8 cellular contexts compared by ENCODE assay signal in the genomic region with DNA sequence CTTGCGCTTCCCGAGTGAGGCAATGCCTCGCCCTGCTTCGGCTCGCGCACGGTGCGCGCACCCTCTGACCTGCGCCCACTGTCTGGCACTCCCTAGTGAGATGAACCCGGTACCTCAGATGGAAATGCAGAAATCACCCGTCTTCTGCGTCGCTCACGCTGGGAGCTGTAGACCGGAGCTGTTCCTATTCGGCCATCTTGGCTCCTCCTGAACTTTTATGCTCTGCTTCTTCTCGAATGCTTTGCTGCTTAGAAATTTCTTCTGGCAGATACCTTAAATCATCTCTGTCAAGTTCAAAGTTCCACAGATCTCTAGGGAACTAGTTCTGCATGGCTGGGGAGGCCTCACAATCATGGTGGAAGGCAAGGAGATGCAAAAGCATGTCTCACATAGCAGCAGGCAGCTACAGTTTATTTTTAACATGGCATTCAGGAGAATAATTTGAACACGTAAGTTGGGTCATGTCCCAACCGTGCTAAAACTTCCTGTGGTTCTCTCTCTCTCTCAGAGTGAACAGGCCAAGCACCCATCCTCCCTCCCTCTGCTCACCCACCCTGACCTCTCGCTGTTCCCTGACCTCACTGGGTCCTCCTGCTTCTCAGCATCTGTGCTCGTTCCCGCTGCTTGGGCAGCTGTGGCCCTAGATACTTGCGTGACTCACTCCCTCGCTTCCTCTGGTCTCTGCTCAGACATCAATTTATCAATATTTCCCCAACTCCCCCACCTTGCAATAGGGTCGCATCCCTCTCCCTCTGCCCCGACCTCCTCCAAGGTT. TPM values are rescaled to one million over a fixed set of nuclear protein-coding genes. Genes with fewer than 3 reads are reported as not detected.
DNase-seq lines count a peak whose midpoint lies in the region; ATAC-seq and TF ChIP-seq lines count a peak whose summit lies in the region.
"Not testable (repeated sequence)": the region's sequence is repeated elsewhere in the genome, so short reads cannot be mapped to it uniquely, and the experiment has no call there.

No MANE protein-coding gene starts in this region.

- not testable (repeated sequence) for H2BK15ac ChIP-seq in H9 (ENCODE audit: low read depth, low read length)

- H3K36me3 Mint-ChIP-seq in CD14-positive monocyte; activated naive CD4-positive, alpha-beta T cell treated with anti-CD3 and anti-CD28 coated beads for 36 hours (ENCODE audit: low read depth); naive thymus-derived CD4-positive, alpha-beta T cell: not testable (repeated sequence)
- H3K36me3 Mint-ChIP-seq in H9 (ENCODE audit: insufficient read depth in 1 of 3, low read depth in 3 of 3) = peaks cover 0 to 26% (median 0%) of the 10 kb centered on the region in 3 experiments; a peak in 4 of 7 replicates

- H4K8ac ChIP-seq in H9 (replicated peaks; ENCODE audit: insufficient read length, low read depth, low read length) = peak overlapping the region; percentile 89

- not testable (repeated sequence) for DNase-seq in CD14-positive monocyte (ENCODE audit: low spot score); H9; RWPE1 (ENCODE audit: low spot score); activated naive CD4-positive, alpha-beta T cell treated with anti-CD3 and anti-CD28 coated beads for 36 hours; epithelial cell of prostate (ENCODE audit: low read depth, low spot score); naive thymus-derived CD4-positive, alpha-beta T cell
- DNase-seq in spleen = peak; percentile 57

- H3K79me2 ChIP-seq in H9 (ENCODE audit: insufficient read depth, low read length) = not testable (repeated sequence)

- H2BK5ac ChIP-seq in H9 (ENCODE audit: insufficient read length, low read length) = not testable (repeated sequence)

- intact Hi-C loops in CD14-positive monocyte (cut with micrococcal nuclease); activated naive CD4-positive, alpha-beta T cell treated with anti-CD3 and anti-CD28 coated beads for 36 hours (cut with micrococcal nuclease); naive thymus-derived CD4-positive, alpha-beta T cell (cut with micrococcal nuclease); spleen (cut with DNase I; ENCODE audit: low total_unique reads): not testable (repeated sequence)

- TF ChIP-seq POLR2A in spleen (IDR thresholded peaks at IDR 0.05) = not testable (repeated sequence)

- H3K56ac ChIP-seq in H9 (ENCODE audit: insufficient read length, low read depth, low read length) = not testable (repeated sequence)

- H3K4me2 ChIP-seq in H9 (ENCODE audit: insufficient read depth, insufficient read length, low read length) = peak overlapping the region; percentile 32

- not testable (repeated sequence) for H2BK20ac ChIP-seq in H9 (ENCODE audit: low read depth, low read length, poor library complexity, severe bottlenecking)

- H3K36me3 ChIP-seq in naive thymus-derived CD4-positive, alpha-beta T cell (ENCODE audit: control insufficient read depth in 2 of 3, insufficient read depth in 3 of 3, low read length in 3 of 3); spleen: not testable (repeated sequence)

- H3K23ac ChIP-seq in H9 (ENCODE audit: insufficient read length, low read depth, low read length) = not testable (repeated sequence)

- WGBS in H9 (ENCODE audit: extremely low coverage, insufficient read length, low lambda C conversion rate) = no CpG with 5 or more reads among the region's 27 CpGs
- WGBS in spleen, 5 donors = 56 to 84% (median 75%) methylated on average over 18 to 27 of the region's 27 CpGs

- not testable (repeated sequence) for H3K79me1 ChIP-seq in H9 (ENCODE audit: insufficient read depth, low read depth, low read length, poor library complexity, severe bottlenecking)

- H3K27me3 ChIP-seq in H9 (ENCODE audit: insufficient read depth, low read length); naive thymus-derived CD4-positive, alpha-beta T cell (ENCODE audit: control insufficient read depth in 2 of 2, insufficient read depth in 2 of 2, low read length in 2 of 2); spleen (replicated peaks in 1 of 7): not testable (repeated sequence)

- H3K27me3 Mint-ChIP-seq in CD14-positive monocyte (ENCODE audit: low read depth in 3 of 3) (peaks cover 2 to 15% (median 9%) of the 10 kb centered on the region in 3 donors), H9 (ENCODE audit: low read depth) (peaks cover 21% of the 10 kb centered on the region)
- peaks cover 13% of the 10 kb centered on the region for H3K27me3 Mint-ChIP-seq in activated naive CD4-positive, alpha-beta T cell treated with anti-CD3 and anti-CD28 coated beads for 36 hours (ENCODE audit: low read depth)
- peaks cover 9 to 22% (median 20%) of the 10 kb centered on the region in 5 donors for H3K27me3 Mint-ChIP-seq in naive thymus-derived CD4-positive, alpha-beta T cell

- peak overlapping the region; percentile 73 for H4K91ac ChIP-seq in H9 (ENCODE audit: insufficient read length, low read depth, low read length)

- CTCF ChIA-PET in RWPE1 (lab: Yijun Ruan, JAX) = interaction anchor here (0.6 kb wide), 1 partner anchor 146 kb away, joined by 4 read pairs; no protein-coding TSS in a partner anchor
- CTCF ChIA-PET in activated naive CD4-positive, alpha-beta T cell treated with anti-CD3 and anti-CD28 coated beads for 36 hours (lab: Charles Lee); naive thymus-derived CD4-positive, alpha-beta T cell (lab: Charles Lee): not testable (repeated sequence)

- peak overlapping the region; percentile 33 for H2AK5ac ChIP-seq in H9 (ENCODE audit: insufficient read length, low read length)

- not testable (repeated sequence) for H3K9me3 Mint-ChIP-seq in CD14-positive monocyte; activated naive CD4-positive, alpha-beta T cell treated with anti-CD3 and anti-CD28 coated beads for 36 hours
- H3K9me3 Mint-ChIP-seq in H9 = peaks cover 18 to 22% of the 10 kb centered on the region in 2 experiments
- peaks cover 0 to 11% (median 0%) of the 10 kb centered on the region in 11 donors for H3K9me3 Mint-ChIP-seq in naive thymus-derived CD4-positive, alpha-beta T cell

- peak overlapping the region; percentile 23 for H3K9ac ChIP-seq in H9 (ENCODE audit: extremely low read depth, insufficient read length, low read length)

- not testable (repeated sequence) for H3K27ac ChIP-seq in H9 (ENCODE audit: insufficient read length, low read depth, low read length); naive thymus-derived CD4-positive, alpha-beta T cell (ENCODE audit: low read depth, low read length)
- H3K27ac ChIP-seq in RWPE1 (peak overlapping the region; percentile 77), epithelial cell of prostate (peak overlapping the region; percentile 57), spleen (peak overlapping the region in 3 of 8 donors; percentile 17 to 65 (median 57))

- H3K4me1 Mint-ChIP-seq in CD14-positive monocyte; activated naive CD4-positive, alpha-beta T cell treated with anti-CD3 and anti-CD28 coated beads for 36 hours (ENCODE audit: low read depth): not testable (repeated sequence)
- peaks cover 11 to 13% of the 10 kb centered on the region in 2 experiments for H3K4me1 Mint-ChIP-seq in H9
- H3K4me1 Mint-ChIP-seq in naive thymus-derived CD4-positive, alpha-beta T cell = peaks cover 0 to 19% (median 12%) of the 10 kb centered on the region in 7 donors

- peak overlapping the region; percentile 80 for H2BK12ac ChIP-seq in H9 (ENCODE audit: insufficient read length, low read depth, low read length)

- POLR2A ChIA-PET in RWPE1 (lab: Yijun Ruan, JAX; ENCODE audit: low non-redundant PET) = not testable (repeated sequence)
- POLR2A ChIA-PET in naive thymus-derived CD4-positive, alpha-beta T cell (lab: Charles Lee) = interaction anchor here (1.0 kb wide), 1 partner anchor 52 kb away, joined by 3 read pairs; no protein-coding TSS in a partner anchor

- H4K20me1 ChIP-seq in H9 (ENCODE audit: control insufficient read depth, insufficient read depth, insufficient read length) = not testable (repeated sequence)

- H3T11ph ChIP-seq in H9 (ENCODE audit: low read length) = not testable (repeated sequence)

- TF ChIP-seq CTCF in CD14-positive monocyte (IDR thresholded peaks at IDR 0.05); H9 (conservative IDR thresholded peaks at IDR 0.05); RWPE1 (conservative IDR thresholded peaks at IDR 0.05; ENCODE audit: low read depth); spleen (IDR thresholded peaks at IDR 0.05 in 8 of 11, conservative IDR thresholded peaks at IDR 0.05 in 3 of 11): not testable (repeated sequence)

- H2AFZ ChIP-seq in H9 (ENCODE audit: low read length) = not testable (repeated sequence)

- not testable (repeated sequence) for H2BK120ac ChIP-seq in H9 (ENCODE audit: low read depth, low read length, poor library complexity, severe bottlenecking)

- ATAC-seq in naive thymus-derived CD4-positive, alpha-beta T cell = not testable (repeated sequence)

- peak overlapping the region; percentile 55 for H3K18ac ChIP-seq in H9 (ENCODE audit: insufficient read length, low read depth, low read length)

- peak overlapping the region; percentile 24; the same call in 1 of the 2 replicates for H3K4me3 ChIP-seq in iPS-18c (ENCODE audit: insufficient read depth, low read depth, low read length)
- not testable (repeated sequence) for H3K4me3 ChIP-seq in naive thymus-derived CD4-positive, alpha-beta T cell (ENCODE audit: low read length)
- H3K4me3 ChIP-seq in spleen = peak overlapping the region in 3 of 8 donors; percentile 9 to 28 (median 24)

- peak overlapping the region; percentile 90 for H4K5ac ChIP-seq in H9 (ENCODE audit: insufficient read length, low read depth, low read length)

- H3K9me3 ChIP-seq in H9 (ENCODE audit: control insufficient read depth, low read depth, low read length); iPS-18c (ENCODE audit: control insufficient read depth, insufficient read depth, low read length); naive thymus-derived CD4-positive, alpha-beta T cell (ENCODE audit: control insufficient read depth in 2 of 3, low read length in 3 of 3); spleen: not testable (repeated sequence)

- H3K4ac ChIP-seq in H9 (ENCODE audit: low read depth, low read length) = not testable (repeated sequence)

- H3K14ac ChIP-seq in H9 (ENCODE audit: insufficient read depth, low read length) = peak overlapping the region; percentile 1; the same call in 1 of the 2 replicates

- not testable (repeated sequence) for H3K23me2 ChIP-seq in H9 (ENCODE audit: insufficient read length, low read depth, low read length, poor library complexity, severe bottlenecking)

- H3K27ac Mint-ChIP-seq in CD14-positive monocyte = not testable (repeated sequence)
- H3K27ac Mint-ChIP-seq in H9 = peak overlapping the region; percentile 39 to 97 (median 90); a peak in 6 of 7 replicates
- peak overlapping the region; percentile 39 for H3K27ac Mint-ChIP-seq in activated naive CD4-positive, alpha-beta T cell treated with anti-CD3 and anti-CD28 coated beads for 36 hours
- H3K27ac Mint-ChIP-seq in naive thymus-derived CD4-positive, alpha-beta T cell = peak overlapping the region in 4 of 9 donors; percentile 39 to 94 (median 84)

- H3K4me3 Mint-ChIP-seq in CD14-positive monocyte (peak overlapping the region; percentile 27 to 43), H9 (peak overlapping the region; percentile 59 to 78)
- peak overlapping the region; percentile 76 for H3K4me3 Mint-ChIP-seq in activated naive CD4-positive, alpha-beta T cell treated with anti-CD3 and anti-CD28 coated beads for 36 hours
- peak overlapping the region in 8 of 10 donors; percentile 16 to 85 (median 75) for H3K4me3 Mint-ChIP-seq in naive thymus-derived CD4-positive, alpha-beta T cell

- H3K4me1 ChIP-seq in H9 (ENCODE audit: insufficient read depth, low read length); naive thymus-derived CD4-positive, alpha-beta T cell (ENCODE audit: control insufficient read depth in 2 of 2, insufficient read depth in 2 of 2, low read length in 2 of 2): not testable (repeated sequence)
- peaks cover 5 to 17% (median 9%) of the 10 kb centered on the region in 6 donors for H3K4me1 ChIP-seq in spleen

RNA-seq across cellular contexts. Expression of a gene that starts 4.7 kb away (rescaled TPM):
- 10 to 100 TPM in 1 of 2 donors, 1 to 10 TPM in 1; 9.4 to 10.6 TPM for polyA plus RNA-seq in CD14-positive monocyte
- total RNA-seq in H9 (2021) = 8.0 and 9.3 TPM in 2 replicates
- total RNA-seq in activated naive CD4-positive, alpha-beta T cell treated with anti-CD3 and anti-CD28 coated beads for 36 hours = 1 to 10 TPM; 1.3 to 1.5 TPM
- total RNA-seq in naive thymus-derived CD4-positive, alpha-beta T cell = 1 to 10 TPM in 1 of 5 experiments, under 1 TPM in 1, not detected in 3; 0.74 to 2.5 TPM
- polyA plus RNA-seq in naive thymus-derived CD4-positive, alpha-beta T cell = under 1 TPM; 0.36 to 0.39 TPM
- 10 to 100 TPM; 10.5 to 49.7 (median 21.4) TPM for total RNA-seq in spleen
- polyA plus RNA-seq in spleen = 10 to 100 TPM in 2 of 3 donors, 1 to 10 TPM in 1; 5.6 to 14.8 (median 12.5) TPM
